Comparison of ENCODE assay signal across 1 cellular context in the genomic region with DNA sequence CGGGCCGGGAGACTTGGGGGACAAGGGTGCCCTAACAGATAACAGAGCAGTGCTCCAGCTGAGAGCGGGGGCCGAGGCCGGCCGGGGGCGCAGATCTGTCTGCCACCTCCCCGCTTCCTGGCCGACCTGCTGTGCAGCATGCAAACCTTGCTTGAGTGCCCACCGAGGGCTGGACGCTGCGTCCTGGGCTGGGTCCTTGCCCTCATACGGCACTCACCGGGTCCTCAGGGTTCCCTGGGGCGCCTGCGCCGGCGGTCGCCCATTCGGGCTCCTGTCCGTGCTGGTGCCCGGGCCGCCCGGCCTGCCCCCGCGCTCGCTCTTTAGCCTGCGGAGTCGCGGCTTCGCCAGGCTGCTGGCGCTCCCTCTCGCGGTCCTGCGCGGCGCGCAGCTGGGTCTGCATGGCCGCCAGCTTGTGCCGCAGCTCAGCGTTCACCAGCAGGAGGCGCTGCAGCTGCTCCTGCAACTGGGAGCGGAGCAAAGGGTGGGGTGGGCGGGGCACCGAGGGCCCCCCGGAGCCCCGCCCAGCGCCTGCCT.
TF ChIP-seq lines count a peak whose summit lies in the region.

No MANE protein-coding gene starts in this region.

TF ChIP-seq in K562, 482 proteins besides CTCF, POLR2A, EP300 and RAD21 (continued from another document):
- TF ChIP-seq, protein P1, sequence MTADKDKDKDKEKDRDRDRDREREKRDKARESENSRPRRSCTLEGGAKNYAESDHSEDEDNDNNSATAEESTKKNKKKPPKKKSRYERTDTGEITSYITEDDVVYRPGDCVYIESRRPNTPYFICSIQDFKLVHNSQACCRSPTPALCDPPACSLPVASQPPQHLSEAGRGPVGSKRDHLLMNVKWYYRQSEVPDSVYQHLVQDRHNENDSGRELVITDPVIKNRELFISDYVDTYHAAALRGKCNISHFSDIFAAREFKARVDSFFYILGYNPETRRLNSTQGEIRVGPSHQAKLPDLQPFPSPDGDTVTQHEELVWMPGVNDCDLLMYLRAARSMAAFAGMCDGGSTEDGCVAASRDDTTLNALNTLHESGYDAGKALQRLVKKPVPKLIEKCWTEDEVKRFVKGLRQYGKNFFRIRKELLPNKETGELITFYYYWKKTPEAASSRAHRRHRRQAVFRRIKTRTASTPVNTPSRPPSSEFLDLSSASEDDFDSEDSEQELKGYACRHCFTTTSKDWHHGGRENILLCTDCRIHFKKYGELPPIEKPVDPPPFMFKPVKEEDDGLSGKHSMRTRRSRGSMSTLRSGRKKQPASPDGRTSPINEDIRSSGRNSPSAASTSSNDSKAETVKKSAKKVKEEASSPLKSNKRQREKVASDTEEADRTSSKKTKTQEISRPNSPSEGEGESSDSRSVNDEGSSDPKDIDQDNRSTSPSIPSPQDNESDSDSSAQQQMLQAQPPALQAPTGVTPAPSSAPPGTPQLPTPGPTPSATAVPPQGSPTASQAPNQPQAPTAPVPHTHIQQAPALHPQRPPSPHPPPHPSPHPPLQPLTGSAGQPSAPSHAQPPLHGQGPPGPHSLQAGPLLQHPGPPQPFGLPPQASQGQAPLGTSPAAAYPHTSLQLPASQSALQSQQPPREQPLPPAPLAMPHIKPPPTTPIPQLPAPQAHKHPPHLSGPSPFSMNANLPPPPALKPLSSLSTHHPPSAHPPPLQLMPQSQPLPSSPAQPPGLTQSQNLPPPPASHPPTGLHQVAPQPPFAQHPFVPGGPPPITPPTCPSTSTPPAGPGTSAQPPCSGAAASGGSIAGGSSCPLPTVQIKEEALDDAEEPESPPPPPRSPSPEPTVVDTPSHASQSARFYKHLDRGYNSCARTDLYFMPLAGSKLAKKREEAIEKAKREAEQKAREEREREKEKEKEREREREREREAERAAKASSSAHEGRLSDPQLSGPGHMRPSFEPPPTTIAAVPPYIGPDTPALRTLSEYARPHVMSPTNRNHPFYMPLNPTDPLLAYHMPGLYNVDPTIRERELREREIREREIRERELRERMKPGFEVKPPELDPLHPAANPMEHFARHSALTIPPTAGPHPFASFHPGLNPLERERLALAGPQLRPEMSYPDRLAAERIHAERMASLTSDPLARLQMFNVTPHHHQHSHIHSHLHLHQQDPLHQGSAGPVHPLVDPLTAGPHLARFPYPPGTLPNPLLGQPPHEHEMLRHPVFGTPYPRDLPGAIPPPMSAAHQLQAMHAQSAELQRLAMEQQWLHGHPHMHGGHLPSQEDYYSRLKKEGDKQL (CRISPR knock-in tag; IDR thresholded peaks at IDR 0.05; ENCODE audit: borderline replicate concordance) = no peak
- TF ChIP-seq, protein P2, sequence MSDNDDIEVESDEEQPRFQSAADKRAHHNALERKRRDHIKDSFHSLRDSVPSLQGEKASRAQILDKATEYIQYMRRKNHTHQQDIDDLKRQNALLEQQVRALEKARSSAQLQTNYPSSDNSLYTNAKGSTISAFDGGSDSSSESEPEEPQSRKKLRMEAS (CRISPR knock-in tag; IDR thresholded peaks at IDR 0.05) = peak; percentile 30; the same call in 1 of the 2 replicates
- TF ChIP-seq RBM17 (IDR thresholded peaks at IDR 0.05; ENCODE audit: borderline replicate concordance, low read depth, low read length) = no peak
- no peak for TF ChIP-seq ZFX (CRISPR knock-in tag; IDR thresholded peaks at IDR 0.05)
- TF ChIP-seq CCNT2 (IDR thresholded peaks at IDR 0.05; ENCODE audit: borderline replicate concordance, extremely low read depth, insufficient read length, low read depth, low read length) = peak; percentile 59
- no peak for TF ChIP-seq RBBP5 (IDR thresholded peaks at IDR 0.05; ENCODE audit: borderline replicate concordance, insufficient read depth, low read length, poor library complexity, severe bottlenecking)
- peak; percentile 40 for TF ChIP-seq RBM22 (IDR thresholded peaks at IDR 0.05; ENCODE audit: low read depth, low read length, poor library complexity, severe bottlenecking)
- TF ChIP-seq SMC3 (conservative IDR thresholded peaks at IDR 0.05; ENCODE audit: insufficient read depth, low read depth, low read length) = peak; percentile 79
- TF ChIP-seq CBFA2T3 (IDR thresholded peaks at IDR 0.05) = 0 out of 2 replicates have a peak, but pooled peaks have one; percentile 32
- TF ChIP-seq, protein P3, sequence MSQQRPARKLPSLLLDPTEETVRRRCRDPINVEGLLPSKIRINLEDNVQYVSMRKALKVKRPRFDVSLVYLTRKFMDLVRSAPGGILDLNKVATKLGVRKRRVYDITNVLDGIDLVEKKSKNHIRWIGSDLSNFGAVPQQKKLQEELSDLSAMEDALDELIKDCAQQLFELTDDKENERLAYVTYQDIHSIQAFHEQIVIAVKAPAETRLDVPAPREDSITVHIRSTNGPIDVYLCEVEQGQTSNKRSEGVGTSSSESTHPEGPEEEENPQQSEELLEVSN (IDR thresholded peaks at IDR 0.05; ENCODE audit: borderline replicate concordance in 1 of 2, extremely low read depth in 1 of 2, insufficient read depth in 1 of 2, insufficient read length in 1 of 2, low read depth in 1 of 2, low read length in 1 of 2, poor library complexity in 1 of 2, severe bottlenecking in 1 of 2) = peak; percentile 24 to 79
- peak; percentile 81; the same call in 1 of the 2 replicates for TF ChIP-seq KDM2B (CRISPR knock-in tag; IDR thresholded peaks at IDR 0.05)
- peak; percentile 57; the same call in 1 of the 2 replicates for TF ChIP-seq CREM (IDR thresholded peaks at IDR 0.05; ENCODE audit: low read depth)
- TF ChIP-seq XRCC5 (IDR thresholded peaks at IDR 0.05; ENCODE audit: low read depth, low read length) = peak; percentile 67; the same call in 1 of the 2 replicates
- TF ChIP-seq BHLHE40 (IDR thresholded peaks at IDR 0.05; ENCODE audit: low read length) = peak; percentile 42; the same call in 1 of the 2 replicates
- TF ChIP-seq HMGN3 (IDR thresholded peaks at IDR 0.05; ENCODE audit: borderline replicate concordance, extremely low read depth, insufficient read length, low read depth, low read length) = peak; percentile 24
- no peak for TF ChIP-seq CBFA2T2 (conservative IDR thresholded peaks at IDR 0.05)
- TF ChIP-seq, protein P4, sequence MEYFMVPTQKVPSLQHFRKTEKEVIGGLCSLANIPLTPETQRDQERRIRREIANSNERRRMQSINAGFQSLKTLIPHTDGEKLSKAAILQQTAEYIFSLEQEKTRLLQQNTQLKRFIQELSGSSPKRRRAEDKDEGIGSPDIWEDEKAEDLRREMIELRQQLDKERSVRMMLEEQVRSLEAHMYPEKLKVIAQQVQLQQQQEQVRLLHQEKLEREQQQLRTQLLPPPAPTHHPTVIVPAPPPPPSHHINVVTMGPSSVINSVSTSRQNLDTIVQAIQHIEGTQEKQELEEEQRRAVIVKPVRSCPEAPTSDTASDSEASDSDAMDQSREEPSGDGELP (CRISPR knock-in tag; IDR thresholded peaks at IDR 0.05; ENCODE audit: borderline replicate concordance) = peak; percentile 85
- no peak for TF ChIP-seq MEIS2 (IDR thresholded peaks at IDR 0.05; ENCODE audit: partially characterized antibody)
- TF ChIP-seq KLF16 (IDR thresholded peaks at IDR 0.05) = peak; percentile 37; the same call in 1 of the 2 replicates
- 0 out of 4 replicates have a peak, but pooled peaks of 1 of the 2 experiments have one; percentile 23 for TF ChIP-seq TEAD1 (CRISPR knock-in tag; IDR thresholded peaks at IDR 0.05)
- 0 out of 2 replicates have a peak, but pooled peaks have one; percentile 8 for TF ChIP-seq ATF7 (IDR thresholded peaks at IDR 0.05)
- TF ChIP-seq CHD2 (IDR thresholded peaks at IDR 0.05; ENCODE audit: low read depth, low read length) = peak; percentile 37; the same call in 1 of the 2 replicates
